32 cellular contexts compared by ENCODE assay signal in the genomic region with DNA sequence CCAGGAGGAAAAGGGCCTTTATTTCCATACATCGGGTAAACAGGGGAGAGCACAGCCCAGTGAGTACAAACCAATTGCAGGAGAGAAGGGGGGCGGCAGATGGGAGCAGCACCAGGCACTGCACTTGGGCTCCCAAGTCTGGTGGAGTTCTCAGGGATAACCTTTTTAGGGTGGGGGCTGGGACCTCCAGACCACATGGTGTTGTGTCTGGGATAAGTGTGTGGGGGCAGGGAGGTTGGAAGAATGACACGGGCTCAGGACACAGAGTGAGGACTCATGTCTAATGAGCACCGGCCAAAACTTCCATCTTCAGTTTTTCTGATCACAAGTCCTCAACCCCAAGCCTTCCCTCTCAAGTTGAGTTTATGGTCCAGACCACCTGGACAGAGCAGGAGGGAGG. TPM values are rescaled to one million over a fixed set of nuclear protein-coding genes. Genes with fewer than 3 reads are reported as not detected.
A peak's percentile ranks its signal among the peaks of the same experiment; 100 is the strongest.
DNase-seq lines count a peak whose midpoint lies in the region; ATAC-seq, FAIRE-seq and TF ChIP-seq lines count a peak whose summit lies in the region.
"Had no signal": no experiment of that assay in that cellular context is flagged by ENCODE, and none has a peak within 500 bp of the region (broad histone marks: within the 10 kb centered on the region; RNA-seq: fewer than 3 reads in every experiment).

No MANE protein-coding gene starts in this region.

- DNase-seq in Right ventricle myocardium inferior (ENCODE audit: missing footprints) = peak; percentile 18
- no peak for DNase-seq in left cardiac atrium
- peak; percentile 96 for DNase-seq in NCI-H82 (lab: John Stamatoyannopoulos, UW)
- no peak for DNase-seq in immature natural killer cell
- no peak for DNase-seq in substantia nigra (lab: John Stamatoyannopoulos, UW)
- DNase-seq in kidney = no peak
- no peak for DNase-seq in cortex of kidney (lab: John Stamatoyannopoulos, UW)
- DNase-seq: activated CD4-positive, alpha-beta T cell treated with anti-CD3 and anti-CD28 coated beads for 36 hours; activated naive CD4-positive, alpha-beta T cell treated with anti-CD3 and anti-CD28 coated beads, Interleukin-2, amount 10 ng/mL, durations not matched to agents 7 days and 5 days; amniotic stem cell; brain microvascular endothelial cell; CD4-positive, CD25-positive, alpha-beta regulatory T cell; effector CD8-positive, alpha-beta T cell; EL; H7; KBM-7; left lung; NCI-H1105; NCI-H187 treated with DMSO at 0.1 percent for 48 hours; NCI-H2171; NCI-H510A; occipital lobe; OCI-M1; SK-N-SH; stimulated activated CD4-positive, alpha-beta T cell treated with anti-CD3 and anti-CD28 coated beads, Interleukin-15, amount 100 ng/mL, for 24 hours; stimulated activated CD4-positive, alpha-beta T cell treated with anti-CD3 and anti-CD28 coated beads, Interleukin-4, amount 100 ng/mL, for 4 hours; upper lobe of left lung had no signal

- H3K27ac ChIP-seq in substantia nigra (ENCODE audit: low read depth, low read length, poor library complexity, severe bottlenecking) = peak overlapping the region; percentile 26
- no peak overlapping the region for H3K27ac ChIP-seq in kidney (ENCODE audit: low read depth in 2 of 2, low read length in 2 of 2)
- H3K27ac ChIP-seq: A549, brain microvascular endothelial cell, left lung, suprapubic skin, upper lobe of left lung had no signal

- no peaks in the 10 kb centered on the region for H3K9me3 Mint-ChIP-seq in immature natural killer cell
- H3K9me3 Mint-ChIP-seq: activated naive CD4-positive, alpha-beta T cell treated with anti-CD3 and anti-CD28 coated beads, Interleukin-2, amount 10 ng/mL, durations not matched to agents 7 days and 5 days; activated T-helper 17 cell treated with anti-CD3 and anti-CD28 coated beads, Interleukin-2, amount 50 U/mL, for 72 hours had no signal

- peaks cover 25 to 34% of the 10 kb centered on the region in 2 donors for H3K4me1 Mint-ChIP-seq in immature natural killer cell
- H3K4me1 Mint-ChIP-seq: activated CD4-positive, alpha-beta T cell treated with anti-CD3 and anti-CD28 coated beads for 36 hours; activated naive CD4-positive, alpha-beta T cell treated with anti-CD3 and anti-CD28 coated beads, Interleukin-2, amount 10 ng/mL, durations not matched to agents 7 days and 5 days had no signal

- FAIRE-seq in kidney (lab: Jason Lieb, UNC) = no peak
- FAIRE-seq: A549, GM18507 had no signal

- H3K36me3 Mint-ChIP-seq in immature natural killer cell = peaks cover 0 to 6% (median 5%) of the 10 kb centered on the region in 3 donors
- H3K36me3 Mint-ChIP-seq: activated naive CD4-positive, alpha-beta T cell treated with anti-CD3 and anti-CD28 coated beads, Interleukin-2, amount 10 ng/mL, durations not matched to agents 7 days and 5 days had no signal

- H3K27ac Mint-ChIP-seq in immature natural killer cell = peak overlapping the region in 5 of 6 donors; percentile 77 to 87 (median 81)
- H3K27ac Mint-ChIP-seq: activated CD4-positive, alpha-beta T cell treated with anti-CD3 and anti-CD28 coated beads for 36 hours; activated naive CD4-positive, alpha-beta T cell treated with anti-CD3 and anti-CD28 coated beads, Interleukin-2, amount 10 ng/mL, durations not matched to agents 7 days and 5 days had no signal

- H3K36me3 ChIP-seq in kidney (ENCODE audit: control insufficient read depth in 1 of 2, insufficient read depth in 2 of 2, low read length in 2 of 2) = peaks cover 0 to 2% of the 10 kb centered on the region in 2 donors
- H3K36me3 ChIP-seq: brain microvascular endothelial cell had no signal

- peaks cover 1 to 8% (median 3%) of the 10 kb centered on the region in 3 donors for H3K27me3 Mint-ChIP-seq in immature natural killer cell (ENCODE audit: low read depth in 3 of 3)
- H3K27me3 Mint-ChIP-seq: activated CD4-positive, alpha-beta T cell treated with anti-CD3 and anti-CD28 coated beads for 36 hours; activated naive CD4-positive, alpha-beta T cell treated with anti-CD3 and anti-CD28 coated beads, Interleukin-2, amount 10 ng/mL, durations not matched to agents 7 days and 5 days; activated T-helper 17 cell treated with anti-CD3 and anti-CD28 coated beads, Interleukin-2, amount 50 U/mL, for 72 hours; CD4-positive, CD25-positive, alpha-beta regulatory T cell had no signal

- no peak overlapping the region for H3K9ac ChIP-seq in kidney (ENCODE audit: low read length in 2 of 2)
- H3K9ac ChIP-seq: SK-N-SH had no signal

- H3K4me3 ChIP-seq in kidney (ENCODE audit: low read length in 2 of 2) = no peak overlapping the region
- H3K4me3 ChIP-seq: A549, left lung, suprapubic skin, upper lobe of left lung had no signal

- H3K4me3 Mint-ChIP-seq in immature natural killer cell = peak overlapping the region in 3 of 5 donors; percentile 4 to 63 (median 29)
- H3K4me3 Mint-ChIP-seq: activated CD4-positive, alpha-beta T cell treated with anti-CD3 and anti-CD28 coated beads for 36 hours; activated naive CD4-positive, alpha-beta T cell treated with anti-CD3 and anti-CD28 coated beads, Interleukin-2, amount 10 ng/mL, durations not matched to agents 7 days and 5 days; activated T-helper 17 cell treated with anti-CD3 and anti-CD28 coated beads, Interleukin-2, amount 50 U/mL, for 72 hours had no signal

- intact Hi-C loops in Right ventricle myocardium inferior (cut with DNase I) = loop anchor here (2.0 to 5.0 kb wide), 2 partner anchors 29 to 101 kb away; no protein-coding TSS in a partner anchor
- intact Hi-C loops in left cardiac atrium (cut with DNase I) = no loop called here
- intact Hi-C loops in kidney (cut with DNase I) = no loop called here

- TF ChIP-seq CTCF in kidney (IDR thresholded peaks at IDR 0.05; ENCODE audit: borderline replicate concordance, extremely low read depth, insufficient read depth) = no peak

- peaks cover 12% of the 10 kb centered on the region in 2 donors for H3K4me1 ChIP-seq in kidney (ENCODE audit: control insufficient read depth in 1 of 2, insufficient read depth in 1 of 2, low read depth in 1 of 2, low read length in 2 of 2)
- H3K4me1 ChIP-seq: A549 had no signal

- H3K9me3 ChIP-seq in kidney (ENCODE audit: control insufficient read depth in 1 of 2, low read length in 2 of 2) = no peaks in the 10 kb centered on the region
- H3K9me3 ChIP-seq: A549, left lung, SK-N-SH, suprapubic skin, upper lobe of left lung had no signal

- ATAC-seq in Right ventricle myocardium inferior = no peak
- ATAC-seq in left cardiac atrium = no peak
- ATAC-seq in GM21825 (IDR thresholded peaks at IDR 0.05; ENCODE audit: unreplicated experiment) = no peak
- ATAC-seq: A549; activated CD4-positive, alpha-beta T cell treated with anti-CD3 and anti-CD28 coated beads for 36 hours; left lung had no signal

RNA-seq across cellular contexts. Expression of gene PIPOX, which starts 30.6 kb away (rescaled TPM):
- total RNA-seq in Right ventricle myocardium inferior (1.1 TPM), left cardiac atrium (under 1 TPM; 0.55 to 0.91 TPM), kidney (2.8 TPM)
- polyA plus RNA-seq in immature natural killer cell (1 to 10 TPM; 1.6 to 2.7 (median 2.0) TPM), kidney (ENCODE audit: insufficient read depth, low read depth, low replicate concordance) (78.0 TPM)

Comparison
In these comparisons a context has a peak if more than half of its experiments do, and no peak if none do; other contexts are left out.
1. DNase-seq: peak in Right ventricle myocardium inferior (single experiment) and NCI-H82 (single experiment); none in left cardiac atrium (single experiment), immature natural killer cell (0 of 3), substantia nigra (0 of 49), kidney (single experiment) and cortex of kidney (single experiment).